In the genomic region with DNA sequence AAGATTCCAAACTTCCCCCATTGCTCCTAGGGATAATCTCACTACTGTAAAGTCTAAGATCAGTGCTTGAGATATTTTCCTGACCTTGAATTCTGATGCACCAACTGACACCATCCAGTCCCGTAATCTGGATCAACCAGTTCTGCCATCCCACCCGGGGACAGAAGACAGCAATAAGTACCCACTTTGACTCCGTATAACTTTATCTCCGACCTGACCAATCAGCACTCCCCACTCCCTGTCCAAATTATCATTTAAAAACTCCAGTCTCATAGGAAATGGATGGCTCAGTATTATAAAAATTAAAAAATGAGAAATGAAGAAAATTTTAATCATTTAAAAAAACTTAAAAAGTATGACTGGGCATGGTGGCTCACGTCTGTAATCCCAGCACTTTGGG, we compare ENCODE assay signal across 33 cellular contexts.
"Had no signal": no experiment of that assay in that cellular context is flagged by ENCODE, and none has a peak within 500 bp of the region (broad histone marks: within the 10 kb centered on the region; RNA-seq: fewer than 3 reads in every experiment).

No MANE protein-coding gene starts in this region.

- H3K36me3 ChIP-seq: adrenal gland, ascending aorta, brain microvascular endothelial cell, breast epithelium, cardiac muscle cell had no signal

- H3K9me3 ChIP-seq: adrenal gland, ascending aorta, body of pancreas, breast epithelium had no signal

- H3K27me3 ChIP-seq: adrenal gland, ascending aorta, body of pancreas, brain microvascular endothelial cell, breast epithelium, cardiac muscle cell had no signal

- H3K4me3 ChIP-seq: adrenal gland, ascending aorta, body of pancreas, breast epithelium, cardiac muscle cell had no signal

- FAIRE-seq: astrocyte, bronchial epithelial cell had no signal

- H3K4me1 ChIP-seq: adrenal gland, ascending aorta, body of pancreas, breast epithelium had no signal

- ATAC-seq: activated naive CD4-positive, alpha-beta T cell treated with anti-CD3 and anti-CD28 coated beads, Interleukin-2, amount 50 U/mL, for 72 hours; activated naive CD8-positive, alpha-beta T cell treated with anti-CD3 and anti-CD28 coated beads, Interleukin-2, amount 50 U/mL, for 24 hours; activated T-cell treated with anti-CD3 and anti-CD28 coated beads, Interleukin-2, amount 50 U/mL, for 4 hours; activated T-cell treated with anti-CD3 and anti-CD28 coated beads, Interleukin-2, amount 50 U/mL, for 72 hours; activated T-helper 17 cell treated with anti-CD3 and anti-CD28 coated beads, Interleukin-2, amount 50 U/mL, for 72 hours; body of pancreas had no signal

- H3K27ac ChIP-seq: adrenal gland, ascending aorta, body of pancreas, brain microvascular endothelial cell, breast epithelium, cardiac muscle cell had no signal

- DNase-seq: activated effector memory CD4-positive, alpha-beta T cell treated with anti-CD3 and anti-CD28 coated beads, Interleukin-2, amount 50 U/mL, for 16 hours; activated effector memory CD4-positive, alpha-beta T cell treated with Interleukin-2 at 50 U/mL for 16 hours; activated gamma-delta T cell; activated gamma-delta T cell treated with Interleukin-2 at 50 U/mL for 16 hours; activated naive CD4-positive, alpha-beta T cell; activated naive CD4-positive, alpha-beta T cell treated with anti-CD3 and anti-CD28 coated beads for 36 hours; activated naive CD4-positive, alpha-beta T cell treated with anti-CD3 and anti-CD28 coated beads, Interleukin-2, amount 10 ng/mL, durations not matched to agents 7 days and 5 days; activated naive CD4-positive, alpha-beta T cell treated with anti-CD3 and anti-CD28 coated beads, Interleukin-2, amount 50 U/mL, for 16 hours; activated naive CD4-positive, alpha-beta T cell treated with Interleukin-2 at 50 U/mL for 16 hours; activated naive CD8-positive, alpha-beta T cell treated with anti-CD3 and anti-CD28 coated beads for 36 hours; activated naive CD8-positive, alpha-beta T cell treated with anti-CD3 and anti-CD28 coated beads, Interleukin-2, amount 10 ng/mL, durations not matched to agents 7 days and 5 days; activated naive CD8-positive, alpha-beta T cell treated with anti-CD3 and anti-CD28 coated beads, Interleukin-2, amount 50 U/mL, for 24 hours; activated T-cell treated with anti-CD3 and anti-CD28 coated beads, Interleukin-2, amount 50 U/mL, for 24 hours; activated T-cell treated with anti-CD3 and anti-CD28 coated beads, Interleukin-2, amount 50 U/mL, for 4 hours; activated T-cell treated with anti-CD3 and anti-CD28 coated beads, Interleukin-2, amount 50 U/mL, for 48 hours; activated T-cell treated with anti-CD3 and anti-CD28 coated beads, Interleukin-2, amount 50 U/mL, for 72 hours; adrenal gland; amniotic stem cell; amygdala; anterior cingulate cortex; aorta; body of pancreas; brain microvascular endothelial cell; caudate nucleus; central memory CD4-positive, alpha-beta T cell; cerebellar nuclear complex had no signal
